ENCODE assay signal across 8 cellular contexts in genomic region chr3:38805765-38806386, GRCh38. TPM values are rescaled to one million over a fixed set of nuclear protein-coding genes. Genes with fewer than 3 reads are reported as not detected.
DNase-seq lines count a peak whose midpoint lies in the region; ATAC-seq and TF ChIP-seq lines count a peak whose summit lies in the region.

No MANE protein-coding gene starts in this region.

- intact Hi-C loops in adrenal gland (cut with DNase I), result no loop called here

- H3K9me3 ChIP-seq in MG63, result no peaks in the 10 kb centered on the region
- H3K9me3 ChIP-seq in adrenal gland (replicated peaks in 1 of 3), result no peaks in the 10 kb centered on the region

- no peaks in the 10 kb centered on the region for H3K27me3 ChIP-seq in MG63
- H3K27me3 ChIP-seq in adrenal gland, result no peaks in the 10 kb centered on the region
- no peaks in the 10 kb centered on the region for H3K27me3 ChIP-seq in kidney epithelial cell (ENCODE audit: control insufficient read depth, insufficient read depth, low read length)

- peak; percentile 11 for DNase-seq in NCI-H1105 treated with DMSO at 0.1 percent for 48 hours (lab: John Stamatoyannopoulos, UW)
- no peak for DNase-seq in NCI-H1105 (lab: John Stamatoyannopoulos, UW)
- peak; percentile 18 for DNase-seq in MG63
- peak; percentile 19 to 53 (median 44) for DNase-seq in adrenal gland
- DNase-seq in kidney epithelial cell (ENCODE audit: low read depth), result peak; percentile 23
- no peak for DNase-seq in NCI-H524 treated with DMSO at 0.1 percent for 48 hours (lab: John Stamatoyannopoulos, UW)

- no peaks in the 10 kb centered on the region for H3K36me3 ChIP-seq in MG63
- H3K36me3 ChIP-seq in adrenal gland (replicated peaks in 1 of 2), result no peaks in the 10 kb centered on the region
- no peaks in the 10 kb centered on the region for H3K36me3 ChIP-seq in kidney epithelial cell (ENCODE audit: control insufficient read depth, insufficient read depth, low read length)

- H3K4me3 ChIP-seq in MG63 (no peak overlapping the region), adrenal gland (no peak overlapping the region), kidney epithelial cell (ENCODE audit: low read depth, low read length) (no peak overlapping the region)

- TF ChIP-seq CTCF in adrenal gland (IDR thresholded peaks at IDR 0.05), result no peak
- no peak for TF ChIP-seq CTCF in kidney epithelial cell (IDR thresholded peaks at IDR 0.05; ENCODE audit: insufficient read depth, low read length, poor library complexity, severe bottlenecking)

- ATAC-seq in HG02763 (IDR thresholded peaks at IDR 0.05; ENCODE audit: unreplicated experiment) (no peak), GM21381 (IDR thresholded peaks at IDR 0.05; ENCODE audit: unreplicated experiment) (no peak)

- H3K4me1 ChIP-seq in adrenal gland (replicated peaks in 1 of 2), result no peaks in the 10 kb centered on the region

- no peak for TF ChIP-seq POLR2A in adrenal gland (IDR thresholded peaks at IDR 0.05)

- 10 to 13% (median 12%) methylated on average over 9 of the region's 9 CpGs for WGBS in adrenal gland, 4 donors

- H3K27ac ChIP-seq in adrenal gland, result no peak overlapping the region

RNA-seq across cellular contexts. Expression of gene SCN10A, which starts 10.1 kb away (rescaled TPM):
- not detected in 2 replicates for total RNA-seq in MG63 (2014; rRNA removed; shearing (Covaris generic); ENCODE audit: low replicate concordance)
- total RNA-seq in adrenal gland, result not detected
- not detected for polyA plus RNA-seq in adrenal gland
- total RNA-seq in kidney epithelial cell, result not detected in 2 replicates

Comparison
In these comparisons a context has a peak if more than half of its experiments do, and no peak if none do; other contexts are left out.
1. DNase-seq: peak in NCI-H1105 treated with DMSO at 0.1 percent for 48 hours (single experiment), MG63 (single experiment), adrenal gland (7 of 7) and kidney epithelial cell (single experiment); none in NCI-H1105 (single experiment) and NCI-H524 treated with DMSO at 0.1 percent for 48 hours (single experiment).